20 cellular contexts compared by ENCODE assay signal in genomic region chr5:77285442-77285841, GRCh38.
DNase-seq lines count a peak whose midpoint lies in the region; ATAC-seq, FAIRE-seq and TF ChIP-seq lines count a peak whose summit lies in the region.
"Had no signal": no experiment of that assay in that cellular context is flagged by ENCODE, and none has a peak within 500 bp of the region (broad histone marks: within the 10 kb centered on the region; RNA-seq: fewer than 3 reads in every experiment).

No MANE protein-coding gene starts in this region.

- H4K20me1 ChIP-seq in K562 (replicated peaks; ENCODE audit: control insufficient read depth, insufficient read depth, low read length): no peaks in the 10 kb centered on the region; the same call in 1 of the 2 replicates
- H4K20me1 ChIP-seq: BLaER1 had no signal

- H3K27me3 ChIP-seq in K562 (ENCODE audit: control insufficient read depth in 2 of 2, insufficient read depth in 2 of 2, low read length in 2 of 2) (peaks cover 12 to 33% of the 10 kb centered on the region in 2 experiments), esophagus muscularis mucosa (no peaks in the 10 kb centered on the region)
- H3K27me3 ChIP-seq: BLaER1 had no signal

- H3K9me3 ChIP-seq in K562 (replicated peaks; ENCODE audit: control insufficient read depth, insufficient read depth, low read depth, low read length) (no peaks in the 10 kb centered on the region), esophagus muscularis mucosa (peaks cover 0 to 2% (median 0%) of the 10 kb centered on the region in 4 donors)
- H3K9me3 ChIP-seq: BLaER1, HAP-1 had no signal

- no peak overlapping the region for H3K4me3 ChIP-seq in K562
- no peak overlapping the region for H3K4me3 ChIP-seq in esophagus muscularis mucosa
- H3K4me3 ChIP-seq: BLaER1, GM12878, GM23338, HAP-1 had no signal

- CTCF ChIA-PET in K562 (lab: Yijun Ruan, JAX; ENCODE audit: low intra/inter-chr PET ratio): no interaction called here

- no peaks in the 10 kb centered on the region for H3K36me3 ChIP-seq in K562 (ENCODE audit: control insufficient read depth, insufficient read depth, low read length)
- H3K36me3 ChIP-seq in esophagus muscularis mucosa: no peaks in the 10 kb centered on the region
- H3K36me3 ChIP-seq: BLaER1, HAP-1 had no signal

- TF ChIP-seq EP300 in K562 (IDR thresholded peaks at IDR 0.05; ENCODE audit: low read length): no peak
- no peak for TF ChIP-seq EP300 in esophagus muscularis mucosa (IDR thresholded peaks at IDR 0.05)

- DNase-seq in COR-L47 (lab: John Stamatoyannopoulos, UW) (peak; percentile 8), K562 (ENCODE audit: extremely low read depth in 1 of 4, low spot score in 3 of 4) (no peak), esophagus muscularis mucosa (ENCODE audit: extremely low spot score) (peak; percentile 34), NK-92 (lab: John Stamatoyannopoulos, UW; ENCODE audit: unreplicated experiment) (no peak), H54 (ENCODE audit: insufficient read length, low spot score) (no peak)
- DNase-seq: CD4-positive, CD25-positive, alpha-beta regulatory T cell; CD8-positive, alpha-beta T cell; DMS 273 treated with DMSO at 0.1 percent for 48 hours; DMS79; EL; GDM1; HFFc6 had no signal

- no peak for TF ChIP-seq CTCF in K562 (IDR thresholded peaks at IDR 0.05 in 2 of 3, conservative IDR thresholded peaks at IDR 0.05 in 1 of 3; ENCODE audit: insufficient read depth in 2 of 3, low read depth in 1 of 3, low read length in 3 of 3)
- TF ChIP-seq CTCF in esophagus muscularis mucosa (IDR thresholded peaks at IDR 0.05): no peak

- no peak for TF ChIP-seq POLR2A in K562 (conservative IDR thresholded peaks at IDR 0.05)
- TF ChIP-seq POLR2A in esophagus muscularis mucosa (IDR thresholded peaks at IDR 0.05; ENCODE audit: low read depth): no peak
- TF ChIP-seq POLR2A in H54 (IDR thresholded peaks at IDR 0.05; ENCODE audit: low read depth, low read length): no peak

- intact Hi-C loops in K562 (cut with micrococcal nuclease) (no loop called here), esophagus muscularis mucosa (cut with DNase I) (no loop called here)

- no peak overlapping the region for H3K4me2 ChIP-seq in K562 (ENCODE audit: insufficient read depth, low read length)
- H3K4me2 ChIP-seq: BLaER1, GM23338 had no signal

- ATAC-seq in K562 (no peak), HG03159 (IDR thresholded peaks at IDR 0.05; ENCODE audit: unreplicated experiment) (no peak)
- ATAC-seq: CD8-positive, alpha-beta T cell; GM12878; GM23338 had no signal

- no peaks in the 10 kb centered on the region for H3K9me1 ChIP-seq in K562 (ENCODE audit: control insufficient read depth, insufficient read depth, low read length)

- H3K9ac ChIP-seq in K562 (ENCODE audit: insufficient read depth in 1 of 2, low read depth in 2 of 2, low read length in 2 of 2): no peak overlapping the region
- H3K9ac ChIP-seq: BLaER1 had no signal

- H3K79me2 ChIP-seq in K562 (ENCODE audit: control insufficient read depth, insufficient read depth, low read length): no peaks in the 10 kb centered on the region

- POLR2A ChIA-PET in K562 (lab: Yijun Ruan, JAX): no interaction called here

- FAIRE-seq in K562 (lab: Jason Lieb, UNC): no peak
- no peak for FAIRE-seq in H54 (lab: Jason Lieb, UNC)
- FAIRE-seq: D721Med, GM12878, GM19239 had no signal

- no TSS peak for BruUV-seq in K562 (replicated peaks; lab: Mats Ljungman, UMichigan)

- TF ChIP-seq RAD21 in K562 (CRISPR knock-in tag; conservative IDR thresholded peaks at IDR 0.05 in 1 of 2, IDR thresholded peaks at IDR 0.05 in 1 of 2): no peak

- H3K4me1 ChIP-seq in K562 (replicated peaks in 1 of 2; ENCODE audit: control insufficient read depth in 2 of 2, insufficient read depth in 2 of 2, low read length in 2 of 2): no peaks in the 10 kb centered on the region
- H3K4me1 ChIP-seq in esophagus muscularis mucosa: peaks cover 0 to 7% (median 0%) of the 10 kb centered on the region in 4 donors
- H3K4me1 ChIP-seq: BLaER1, HAP-1 had no signal

- H2AFZ ChIP-seq in K562 (ENCODE audit: low read depth, low read length): no peak overlapping the region
- H2AFZ ChIP-seq: GM23338 had no signal

- in situ Hi-C loops in K562 (cut with MboI): no loop called here

- no peak overlapping the region for H3K27ac ChIP-seq in K562 (ENCODE audit: extremely low read depth, low read depth, low read length)
- H3K27ac ChIP-seq in esophagus muscularis mucosa (replicated peaks in 1 of 4): no peak overlapping the region
- H3K27ac ChIP-seq: BLaER1, C4-2B had no signal

- 7% methylated on average over 3 of the region's 3 CpGs for WGBS in K562 (ENCODE audit: insufficient coverage, low coverage, missing lambda C conversion rate)
- 89% methylated on average over 3 of the region's 3 CpGs for WGBS in esophagus muscularis mucosa

TF ChIP-seq in K562, 482 proteins besides CTCF, POLR2A, EP300 and RAD21:
- TF ChIP-seq MAFG (tag; conservative IDR thresholded peaks at IDR 0.05): peak; percentile 36; the same call in 1 of the 2 replicates
- TF ChIP-seq RFX1 (IDR thresholded peaks at IDR 0.05): no peak
- no peak for TF ChIP-seq CTCFL (IDR thresholded peaks at IDR 0.05; ENCODE audit: borderline replicate concordance, insufficient read depth, low read depth, low read length, poor library complexity, severe bottlenecking)
- TF ChIP-seq ZNF316 (IDR thresholded peaks at IDR 0.05): peak; percentile 62
- no peak for TF ChIP-seq PURB (CRISPR knock-in tag; IDR thresholded peaks at IDR 0.05; ENCODE audit: low read depth)
- 0 out of 2 replicates have a peak, but pooled peaks have one; percentile 32 for TF ChIP-seq C11orf30 (IDR thresholded peaks at IDR 0.05; ENCODE audit: low read depth)
- TF ChIP-seq HBP1 (CRISPR knock-in tag; IDR thresholded peaks at IDR 0.05): no peak

Comparison
In these comparisons a context has a peak if more than half of its experiments do, and no peak if none do; other contexts are left out.
1. DNase-seq: peak in COR-L47 (single experiment) and esophagus muscularis mucosa (single experiment); none in K562 (0 of 4), NK-92 (single experiment) and H54 (single experiment).